In genomic region chr10:100482181-100482833, GRCh38 we compare ENCODE assay signal across 8 cellular contexts. TPM values are rescaled to one million over a fixed set of nuclear protein-coding genes. Genes with fewer than 3 reads are reported as not detected.
DNase-seq lines count a peak whose midpoint lies in the region; ATAC-seq and TF ChIP-seq lines count a peak whose summit lies in the region.

No MANE protein-coding gene starts in this region.

- H3K9me3 ChIP-seq in left lung = no peaks in the 10 kb centered on the region

- H3K4me1 ChIP-seq in left lung = peaks cover 11 to 23% of the 10 kb centered on the region in 2 donors

- intact Hi-C loops in left lung (cut with DNase I) = no loop called here

- H3K4me3 ChIP-seq in left lung = peak overlapping the region; percentile 35 to 42

- ATAC-seq in HG02623 (IDR thresholded peaks at IDR 0.05; ENCODE audit: unreplicated experiment) (peak; percentile 31), left lung (peak; percentile 93)

- peaks cover 15 to 53% of the 10 kb centered on the region in 2 donors for H3K27me3 ChIP-seq in left lung

- no peak overlapping the region for H3K27ac ChIP-seq in left lung

- peak; percentile 76 to 83 for TF ChIP-seq CTCF in left lung (IDR thresholded peaks at IDR 0.05)

- peaks cover 0 to 20% of the 10 kb centered on the region in 2 donors for H3K36me3 ChIP-seq in left lung

- DNase-seq in DMS53 (lab: John Stamatoyannopoulos, UW) = peak; percentile 91
- DNase-seq in NCI-H460 (ENCODE audit: extremely low read depth, low read depth) = peak; percentile 44
- DNase-seq in activated CD4-positive, alpha-beta T cell treated with anti-CD3 and anti-CD28 coated beads, Interleukin-2, amount 50 U/mL, for 4 hours = peak; percentile 43 to 51
- DNase-seq in dermis microvascular lymphatic vessel endothelial cell (ENCODE audit: low read depth in 2 of 2) = peak; percentile 47 to 82
- peak; percentile 70 to 91 for DNase-seq in left lung
- DNase-seq in stimulated activated CD4-positive, alpha-beta T cell treated with anti-CD3 and anti-CD28 coated beads, Interleukin-1b, Interleukin-23, amount 100 ng/mL, for 24 hours (ENCODE audit: low read depth in 4 of 4, low spot score in 1 of 4) = peak; percentile 19 to 55 (median 42)
- DNase-seq in NCI-H128 (lab: John Stamatoyannopoulos, UW; ENCODE audit: unreplicated experiment) = no peak

RNA-seq across cellular contexts. Expression of gene WNT8B, which starts 19.5 kb away (rescaled TPM):
- 0.10 TPM in 1 of 2 replicates, not detected in the other for total RNA-seq in NCI-H460 (2014; rRNA removed; shearing (Covaris generic))
- not detected in 2 replicates for polyA plus RNA-seq in NCI-H460 (2014; cell fraction: nucleus; rRNA removed)
- total RNA-seq in dermis microvascular lymphatic vessel endothelial cell (under 0.01 TPM in 1 of 2 replicates, not detected in the other), left lung (under 1 TPM in 1 of 2 donors, not detected in 1; 0.13 TPM)

RNA-seq across cellular contexts. Expression of gene SEC31B, which starts 37.4 kb away (rescaled TPM):
- total RNA-seq in NCI-H460 (2014; rRNA removed; shearing (Covaris generic)) = 2.0 and 2.6 TPM in 2 replicates
- polyA plus RNA-seq in NCI-H460 (2014; cell fraction: nucleus; rRNA removed) = 8.9 and 9.6 TPM in 2 replicates
- total RNA-seq in dermis microvascular lymphatic vessel endothelial cell = 0.90 and 1.8 TPM in 2 replicates
- total RNA-seq in left lung = 10 to 100 TPM in 1 of 2 donors, 1 to 10 TPM in 1; 8.8 to 10.1 TPM

RNA-seq across cellular contexts. Expression of gene NDUFB8, which starts 47.4 kb away (rescaled TPM):
- 433 and 456 TPM in 2 replicates for total RNA-seq in NCI-H460 (2014; rRNA removed; shearing (Covaris generic))
- polyA plus RNA-seq in NCI-H460 (2014; cell fraction: nucleus; rRNA removed) = 227 and 314 TPM in 2 replicates
- 153 and 199 TPM in 2 replicates for total RNA-seq in dermis microvascular lymphatic vessel endothelial cell
- 100 to 1,000 TPM; 112 to 130 TPM for total RNA-seq in left lung

RNA-seq across cellular contexts. Expression of gene HIF1AN, which starts 53.4 kb away (rescaled TPM):
- 7.8 and 9.3 TPM in 2 replicates for total RNA-seq in NCI-H460 (2014; rRNA removed; shearing (Covaris generic))
- polyA plus RNA-seq in NCI-H460 (2014; cell fraction: nucleus; rRNA removed) = 11.0 and 26.3 TPM in 2 replicates
- 6.4 and 8.2 TPM in 2 replicates for total RNA-seq in dermis microvascular lymphatic vessel endothelial cell
- total RNA-seq in left lung = 10 to 100 TPM; 37.7 to 41.5 TPM
